Comparison of ENCODE assay signal across 9 cellular contexts in genomic region chr7:5779108-5779507, GRCh38. TPM values are rescaled to one million over a fixed set of nuclear protein-coding genes. Genes with fewer than 3 reads are reported as not detected.
DNase-seq lines count a peak whose midpoint lies in the region; ATAC-seq and TF ChIP-seq lines count a peak whose summit lies in the region.
"Had no signal": no experiment of that assay in that cellular context is flagged by ENCODE, and none has a peak within 500 bp of the region (broad histone marks: within the 10 kb centered on the region; RNA-seq: fewer than 3 reads in every experiment).

No MANE protein-coding gene starts in this region.

- peak overlapping the region; percentile 87 for H3K4me2 ChIP-seq in BLaER1

- H3K4me3 Mint-ChIP-seq in Caco-2 (ENCODE audit: unreplicated experiment) (peak overlapping the region; percentile 25), mesothelial cell of epicardium (peak overlapping the region; percentile 36)
- peak overlapping the region; percentile 83 for H3K4me3 Mint-ChIP-seq in activated T-helper 17 cell treated with anti-CD3 and anti-CD28 coated beads, Interleukin-2, amount 50 U/mL, for 72 hours

- POLR2A ChIA-PET in Caco-2 (lab: Charles Lee): interaction anchor here (0.6 kb wide), 1 partner anchor 140 kb away, joined by 6 read pairs; no protein-coding TSS in a partner anchor

- ATAC-seq in activated T-helper 17 cell treated with anti-CD3 and anti-CD28 coated beads, Interleukin-2, amount 50 U/mL, for 72 hours (replicated peaks): no peak
- no peak for ATAC-seq in HG02852 (IDR thresholded peaks at IDR 0.05; ENCODE audit: unreplicated experiment)
- no peak for ATAC-seq in GM18520 (IDR thresholded peaks at IDR 0.05; ENCODE audit: unreplicated experiment)

- DNase-seq in Caco-2 (no peak), mesothelial cell of epicardium (ENCODE audit: low spot score in 2 of 2, unreplicated experiment in 2 of 2) (no peak), NCI-H82 (lab: John Stamatoyannopoulos, UW) (no peak)
- DNase-seq: activated CD4-positive, CD25-positive, alpha-beta regulatory T cell; SJCRH30 had no signal

- H3K27ac Mint-ChIP-seq in Caco-2 (ENCODE audit: unreplicated experiment) (no peak overlapping the region), mesothelial cell of epicardium (no peak overlapping the region)
- peak overlapping the region; percentile 58 for H3K27ac Mint-ChIP-seq in activated T-helper 17 cell treated with anti-CD3 and anti-CD28 coated beads, Interleukin-2, amount 50 U/mL, for 72 hours

- H3K9ac ChIP-seq in BLaER1: no peak overlapping the region

- peaks cover 71% of the 10 kb centered on the region for H4K20me1 ChIP-seq in BLaER1

- H3K4me1 ChIP-seq in BLaER1 (peaks cover 44% of the 10 kb centered on the region), Caco-2 (no peaks in the 10 kb centered on the region)

- H3K4me1 Mint-ChIP-seq in Caco-2 (ENCODE audit: low read depth, unreplicated experiment) (no peaks in the 10 kb centered on the region), mesothelial cell of epicardium (peaks cover 11% of the 10 kb centered on the region)
- H3K4me1 Mint-ChIP-seq in activated T-helper 17 cell treated with anti-CD3 and anti-CD28 coated beads, Interleukin-2, amount 50 U/mL, for 72 hours: peaks cover 26% of the 10 kb centered on the region

- H3K36me3 Mint-ChIP-seq in Caco-2 (ENCODE audit: insufficient read depth, unreplicated experiment): peaks cover 41% of the 10 kb centered on the region
- H3K36me3 Mint-ChIP-seq in activated T-helper 17 cell treated with anti-CD3 and anti-CD28 coated beads, Interleukin-2, amount 50 U/mL, for 72 hours (ENCODE audit: low read depth): peaks cover 39% of the 10 kb centered on the region
- H3K36me3 Mint-ChIP-seq in mesothelial cell of epicardium: peaks cover 3% of the 10 kb centered on the region

- intact Hi-C loops in Caco-2 (cut with micrococcal nuclease; ENCODE audit: unreplicated experiment): no loop called here

- H3K27me3 Mint-ChIP-seq in Caco-2 (ENCODE audit: insufficient read depth, unreplicated experiment): no peaks in the 10 kb centered on the region
- H3K27me3 Mint-ChIP-seq in activated T-helper 17 cell treated with anti-CD3 and anti-CD28 coated beads, Interleukin-2, amount 50 U/mL, for 72 hours: no peaks in the 10 kb centered on the region
- H3K27me3 Mint-ChIP-seq in mesothelial cell of epicardium (ENCODE audit: low read depth): no peaks in the 10 kb centered on the region

- H3K9me3 Mint-ChIP-seq in Caco-2 (ENCODE audit: unreplicated experiment): no peaks in the 10 kb centered on the region
- no peaks in the 10 kb centered on the region for H3K9me3 Mint-ChIP-seq in activated T-helper 17 cell treated with anti-CD3 and anti-CD28 coated beads, Interleukin-2, amount 50 U/mL, for 72 hours
- H3K9me3 Mint-ChIP-seq in mesothelial cell of epicardium: peaks cover 3% of the 10 kb centered on the region

- TF ChIP-seq CTCF in Caco-2 (IDR thresholded peaks at IDR 0.05; ENCODE audit: insufficient read depth in 1 of 2, low read depth in 1 of 2, low read length in 1 of 2, severe bottlenecking in 1 of 2, unreplicated experiment in 1 of 2): no peak
- no peak for TF ChIP-seq CTCF in mesothelial cell of epicardium (IDR thresholded peaks at IDR 0.05; ENCODE audit: unreplicated experiment)

- H3K27ac ChIP-seq in BLaER1: no peak overlapping the region
- H3K27ac ChIP-seq: SJCRH30 had no signal

- H3K9me3 ChIP-seq in BLaER1: 0 out of 2 replicates have a peak, but pooled peaks cover 7% of the 10 kb centered on the region
- H3K9me3 ChIP-seq in Caco-2: no peaks in the 10 kb centered on the region
- H3K9me3 ChIP-seq: SJCRH30 had no signal

- TSS peak; percentile 34 for BruUV-seq in Caco-2 (replicated peaks; lab: Mats Ljungman, UMichigan)

- H3K27me3 ChIP-seq in BLaER1: no peaks in the 10 kb centered on the region
- H3K27me3 ChIP-seq in Caco-2 (replicated peaks; ENCODE audit: control insufficient read depth, insufficient read depth, low read length): no peaks in the 10 kb centered on the region
- H3K27me3 ChIP-seq: SJCRH30 had no signal

- CTCF ChIA-PET in Caco-2 (lab: Charles Lee): no interaction called here

- H3K4me3 ChIP-seq in BLaER1 (no peak overlapping the region), Caco-2 (ENCODE audit: low read depth, low read length) (no peak overlapping the region)
- H3K4me3 ChIP-seq: SJCRH30 had no signal

- peaks cover 33% of the 10 kb centered on the region for H3K36me3 ChIP-seq in BLaER1
- peaks cover 2% of the 10 kb centered on the region; the same call in 1 of the 2 replicates for H3K36me3 ChIP-seq in Caco-2 (ENCODE audit: control insufficient read depth, insufficient read depth, low read length)

RNA-seq across cellular contexts. Expression of gene RNF216, which starts 2.4 kb away (rescaled TPM):
- total RNA-seq in Caco-2 (2022) (40.6 and 44.6 TPM in 2 replicates), mesothelial cell of epicardium (41.9 to 43.5 TPM (median 42.5 TPM) in 3 replicates)
- 10 to 100 TPM; 22.4 to 28.3 TPM for total RNA-seq in activated T-helper 17 cell treated with anti-CD3 and anti-CD28 coated beads, Interleukin-2, amount 50 U/mL, for 72 hours

Comparison
In these comparisons a context has a peak if more than half of its experiments do, and no peak if none do; other contexts are left out.
1. H3K4me3 Mint-ChIP-seq: peak in every context shown above with its lines; median percentile 83 in activated T-helper 17 cell treated with anti-CD3 and anti-CD28 coated beads, Interleukin-2, amount 50 U/mL, for 72 hours; 36 in mesothelial cell of epicardium; 25 in Caco-2.